In the genomic region with DNA sequence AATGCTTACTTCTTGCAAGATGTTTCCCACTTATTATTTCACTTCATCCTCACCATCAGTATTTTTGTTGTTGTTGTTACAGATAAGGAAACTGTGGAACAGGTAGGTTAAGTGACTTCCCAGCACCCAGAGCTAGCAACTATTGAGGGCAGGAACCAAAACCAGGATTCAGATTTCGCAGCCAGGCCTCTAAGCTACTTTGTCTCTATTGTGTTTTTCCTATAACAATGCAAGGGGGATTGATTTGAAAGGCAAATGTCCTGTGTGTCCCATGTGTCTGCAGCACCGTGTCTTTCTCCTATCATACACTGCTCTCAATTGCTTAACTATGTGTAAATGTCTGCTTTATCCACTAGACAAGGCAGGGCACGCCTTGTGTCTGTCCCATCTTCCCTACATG, we compare ENCODE assay signal across 17 cellular contexts.
A peak's percentile ranks its signal among the peaks of the same experiment; 100 is the strongest.
DNase-seq lines count a peak whose midpoint lies in the region; ATAC-seq and TF ChIP-seq lines count a peak whose summit lies in the region.
"Had no signal": no experiment of that assay in that cellular context is flagged by ENCODE, and none has a peak within 500 bp of the region (broad histone marks: within the 10 kb centered on the region; RNA-seq: fewer than 3 reads in every experiment).

No MANE protein-coding gene starts in this region.

- no peaks in the 10 kb centered on the region; the same call in 2 of the 3 replicates for H3K36me3 Mint-ChIP-seq in GM23338 (ENCODE audit: low read depth)
- H3K36me3 Mint-ChIP-seq: activated naive CD8-positive, alpha-beta T cell had no signal

- ATAC-seq in GM23338 (peak; percentile 69), lower lobe of right lung (no peak), HG02938 (IDR thresholded peaks at IDR 0.05; ENCODE audit: unreplicated experiment) (no peak)
- ATAC-seq: activated CD4-positive, CD25-positive, alpha-beta regulatory T cell treated with anti-CD3 and anti-CD28 coated beads, Interleukin-2, amount 50 U/mL, for 24 hours had no signal

- H3F3A ChIP-seq in GM23338 (replicated peaks; ENCODE audit: low read depth) = no peaks in the 10 kb centered on the region

- H3K9me3 ChIP-seq in lower lobe of right lung = no peaks in the 10 kb centered on the region
- H3K9me3 ChIP-seq: Peyer's patch, upper lobe of left lung had no signal

- H3K4me2 ChIP-seq in GM23338 = peak overlapping the region; percentile 30; the same call in 1 of the 2 replicates

- H2AFZ ChIP-seq in ACC112 (ENCODE audit: low read length, unreplicated experiment) = peak overlapping the region; percentile 84
- no peak overlapping the region for H2AFZ ChIP-seq in GM23338

- peaks cover 2% of the 10 kb centered on the region for H3K27me3 Mint-ChIP-seq in GM23338 (ENCODE audit: insufficient read depth, low read depth, poor library complexity)
- H3K27me3 Mint-ChIP-seq: activated naive CD8-positive, alpha-beta T cell had no signal

- no peaks in the 10 kb centered on the region for H3K9me2 ChIP-seq in GM23338 (ENCODE audit: insufficient read depth)

- TF ChIP-seq CTCF in GM23338 (conservative IDR thresholded peaks at IDR 0.05; ENCODE audit: low read depth in 2 of 2) (no peak), lower lobe of right lung (IDR thresholded peaks at IDR 0.05) (no peak)

- no peaks in the 10 kb centered on the region; the same call in 1 of the 3 replicates for H3K9me3 Mint-ChIP-seq in GM23338

- H3K36me3 ChIP-seq in ACC112 (ENCODE audit: insufficient read depth, low read length) (no peaks in the 10 kb centered on the region), GM23338 (ENCODE audit: insufficient read depth) (no peaks in the 10 kb centered on the region), lower lobe of right lung (no peaks in the 10 kb centered on the region)
- H3K36me3 ChIP-seq: Peyer's patch, upper lobe of left lung had no signal

- H3K27ac ChIP-seq in ACC112 (ENCODE audit: low read depth, low read length) = no peak overlapping the region
- H3K27ac ChIP-seq in GM23338 (ENCODE audit: low read depth) = no peak overlapping the region
- H3K27ac ChIP-seq in lower lobe of right lung = peak overlapping the region; percentile 46

- no peak overlapping the region for H3K27ac Mint-ChIP-seq in GM23338
- H3K27ac Mint-ChIP-seq: activated naive CD8-positive, alpha-beta T cell had no signal

- intact Hi-C loops in lower lobe of right lung (cut with DNase I) = no loop called here
- intact Hi-C loops in posterior vena cava (cut with DNase I) = no loop called here

- peaks cover 20% of the 10 kb centered on the region for H3K4me1 Mint-ChIP-seq in GM23338

- H3K4me3 ChIP-seq in ACC112 (ENCODE audit: low read depth, low read length) (peak overlapping the region; percentile 55; the same call in 1 of the 2 replicates), GM23338 (no peak overlapping the region), lower lobe of right lung (no peak overlapping the region)
- H3K4me3 ChIP-seq: Peyer's patch, upper lobe of left lung had no signal

- H3K79me2 ChIP-seq in ACC112 (ENCODE audit: control insufficient read depth, insufficient read depth, low read length, unreplicated experiment) (no peaks in the 10 kb centered on the region), GM23338 (replicated peaks; ENCODE audit: insufficient read depth) (no peaks in the 10 kb centered on the region)

- H3K4me3 Mint-ChIP-seq in GM23338 = peak overlapping the region; percentile 10; the same call in 1 of the 3 replicates
- H3K4me3 Mint-ChIP-seq: activated naive CD8-positive, alpha-beta T cell had no signal

- H3K4me1 ChIP-seq in ACC112 (ENCODE audit: control insufficient read depth, insufficient read depth, low read length, unreplicated experiment) (peaks cover 28% of the 10 kb centered on the region), GM23338 (ENCODE audit: insufficient read depth) (peaks cover 21% of the 10 kb centered on the region), lower lobe of right lung (peaks cover 20% of the 10 kb centered on the region)
- H3K4me1 ChIP-seq: Peyer's patch had no signal

- DNase-seq in GM23338 (ENCODE audit: low spot score) = peak; percentile 15
- peak; percentile 91 for DNase-seq in NCI-H748 (lab: John Stamatoyannopoulos, UW; ENCODE audit: unreplicated experiment)
- DNase-seq in lower lobe of right lung = no peak
- DNase-seq in epidermal melanocyte (ENCODE audit: insufficient read length, low spot score) = no peak
- no peak for DNase-seq in posterior vena cava (ENCODE audit: low spot score)
- DNase-seq: activated CD8-positive, alpha-beta memory T cell treated with anti-CD3 and anti-CD28 coated beads, Interleukin-2, amount 50 U/mL, for 48 hours; C1 segment of cervical spinal cord; effector CD8-positive, alpha-beta T cell; foreskin fibroblast; MM.1S; Peyer's patch; stimulated activated CD4-positive, alpha-beta T cell treated with anti-CD3 and anti-CD28 coated beads, Interleukin-4, amount 100 ng/mL, for 1 hour; upper lobe of left lung had no signal

- H3K27me3 ChIP-seq in ACC112 (ENCODE audit: insufficient read depth, low read length) (no peaks in the 10 kb centered on the region), GM23338 (ENCODE audit: insufficient read depth) (peaks cover 34% of the 10 kb centered on the region), lower lobe of right lung (ENCODE audit: low read depth) (no peaks in the 10 kb centered on the region)
- H3K27me3 ChIP-seq: Peyer's patch, upper lobe of left lung had no signal

- no peaks in the 10 kb centered on the region for H4K20me1 ChIP-seq in GM23338 (replicated peaks; ENCODE audit: insufficient read depth)

TF ChIP-seq in GM23338, 12 proteins besides CTCF, POLR2A, EP300 and RAD21:
- TF ChIP-seq JUNB (IDR thresholded peaks at IDR 0.05; ENCODE audit: unreplicated experiment) = no peak
- no peak for TF ChIP-seq POLR2AphosphoS5 (IDR thresholded peaks at IDR 0.05; ENCODE audit: low read depth)
- TF ChIP-seq EZH2phosphoT487 (IDR thresholded peaks at IDR 0.05; ENCODE audit: unreplicated experiment) = no peak
- TF ChIP-seq, protein P1, sequence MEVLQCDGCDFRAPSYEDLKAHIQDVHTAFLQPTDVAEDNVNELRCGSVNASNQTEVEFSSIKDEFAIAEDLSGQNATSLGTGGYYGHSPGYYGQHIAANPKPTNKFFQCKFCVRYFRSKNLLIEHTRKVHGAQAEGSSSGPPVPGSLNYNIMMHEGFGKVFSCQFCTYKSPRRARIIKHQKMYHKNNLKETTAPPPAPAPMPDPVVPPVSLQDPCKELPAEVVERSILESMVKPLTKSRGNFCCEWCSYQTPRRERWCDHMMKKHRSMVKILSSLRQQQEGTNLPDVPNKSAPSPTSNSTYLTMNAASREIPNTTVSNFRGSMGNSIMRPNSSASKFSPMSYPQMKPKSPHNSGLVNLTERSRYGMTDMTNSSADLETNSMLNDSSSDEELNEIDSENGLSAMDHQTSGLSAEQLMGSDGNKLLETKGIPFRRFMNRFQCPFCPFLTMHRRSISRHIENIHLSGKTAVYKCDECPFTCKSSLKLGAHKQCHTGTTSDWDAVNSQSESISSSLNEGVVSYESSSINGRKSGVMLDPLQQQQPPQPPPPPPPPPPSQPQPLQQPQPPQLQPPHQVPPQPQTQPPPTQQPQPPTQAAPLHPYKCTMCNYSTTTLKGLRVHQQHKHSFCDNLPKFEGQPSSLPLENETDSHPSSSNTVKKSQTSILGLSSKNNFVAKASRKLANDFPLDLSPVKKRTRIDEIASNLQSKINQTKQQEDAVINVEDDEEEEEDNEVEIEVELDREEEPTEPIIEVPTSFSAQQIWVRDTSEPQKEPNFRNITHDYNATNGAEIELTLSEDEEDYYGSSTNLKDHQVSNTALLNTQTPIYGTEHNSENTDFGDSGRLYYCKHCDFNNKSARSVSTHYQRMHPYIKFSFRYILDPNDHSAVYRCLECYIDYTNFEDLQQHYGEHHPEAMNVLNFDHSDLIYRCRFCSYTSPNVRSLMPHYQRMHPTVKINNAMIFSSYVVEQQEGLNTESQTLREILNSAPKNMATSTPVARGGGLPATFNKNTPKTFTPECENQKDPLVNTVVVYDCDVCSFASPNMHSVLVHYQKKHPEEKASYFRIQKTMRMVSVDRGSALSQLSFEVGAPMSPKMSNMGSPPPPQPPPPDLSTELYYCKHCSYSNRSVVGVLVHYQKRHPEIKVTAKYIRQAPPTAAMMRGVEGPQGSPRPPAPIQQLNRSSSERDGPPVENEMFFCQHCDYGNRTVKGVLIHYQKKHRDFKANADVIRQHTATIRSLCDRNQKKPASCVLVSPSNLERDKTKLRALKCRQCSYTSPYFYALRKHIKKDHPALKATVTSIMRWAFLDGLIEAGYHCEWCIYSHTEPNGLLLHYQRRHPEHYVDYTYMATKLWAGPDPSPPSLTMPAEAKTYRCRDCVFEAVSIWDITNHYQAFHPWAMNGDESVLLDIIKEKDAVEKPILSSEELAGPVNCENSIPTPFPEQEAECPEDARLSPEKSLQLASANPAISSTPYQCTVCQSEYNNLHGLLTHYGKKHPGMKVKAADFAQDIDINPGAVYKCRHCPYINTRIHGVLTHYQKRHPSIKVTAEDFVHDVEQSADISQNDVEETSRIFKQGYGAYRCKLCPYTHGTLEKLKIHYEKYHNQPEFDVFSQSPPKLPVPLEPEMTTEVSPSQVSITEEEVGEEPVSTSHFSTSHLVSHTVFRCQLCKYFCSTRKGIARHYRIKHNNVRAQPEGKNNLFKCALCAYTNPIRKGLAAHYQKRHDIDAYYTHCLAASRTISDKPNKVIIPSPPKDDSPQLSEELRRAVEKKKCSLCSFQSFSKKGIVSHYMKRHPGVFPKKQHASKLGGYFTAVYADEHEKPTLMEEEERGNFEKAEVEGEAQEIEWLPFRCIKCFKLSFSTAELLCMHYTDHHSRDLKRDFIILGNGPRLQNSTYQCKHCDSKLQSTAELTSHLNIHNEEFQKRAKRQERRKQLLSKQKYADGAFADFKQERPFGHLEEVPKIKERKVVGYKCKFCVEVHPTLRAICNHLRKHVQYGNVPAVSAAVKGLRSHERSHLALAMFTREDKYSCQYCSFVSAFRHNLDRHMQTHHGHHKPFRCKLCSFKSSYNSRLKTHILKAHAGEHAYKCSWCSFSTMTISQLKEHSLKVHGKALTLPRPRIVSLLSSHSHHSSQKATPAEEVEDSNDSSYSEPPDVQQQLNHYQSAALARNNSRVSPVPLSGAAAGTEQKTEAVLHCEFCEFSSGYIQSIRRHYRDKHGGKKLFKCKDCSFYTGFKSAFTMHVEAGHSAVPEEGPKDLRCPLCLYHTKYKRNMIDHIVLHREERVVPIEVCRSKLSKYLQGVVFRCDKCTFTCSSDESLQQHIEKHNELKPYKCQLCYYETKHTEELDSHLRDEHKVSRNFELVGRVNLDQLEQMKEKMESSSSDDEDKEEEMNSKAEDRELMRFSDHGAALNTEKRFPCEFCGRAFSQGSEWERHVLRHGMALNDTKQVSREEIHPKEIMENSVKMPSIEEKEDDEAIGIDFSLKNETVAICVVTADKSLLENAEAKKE (CRISPR knock-in tag; IDR thresholded peaks at IDR 0.05) = no peak
- no peak for TF ChIP-seq STAT1 (IDR thresholded peaks at IDR 0.05; ENCODE audit: unreplicated experiment)

Comparison
In these comparisons a context has a peak if more than half of its experiments do, and no peak if none do; other contexts are left out.
1. DNase-seq: peak in GM23338 (single experiment) and NCI-H748 (single experiment); none in lower lobe of right lung (single experiment), epidermal melanocyte (single experiment) and posterior vena cava (single experiment).